Comparison of ENCODE assay signal across 10 cellular contexts in genomic region chr2:134021830-134022524, GRCh38.
DNase-seq lines count a peak whose midpoint lies in the region; ATAC-seq lines count a peak whose summit lies in the region.
"Had no signal": no experiment of that assay in that cellular context is flagged by ENCODE, and none has a peak within 500 bp of the region (broad histone marks: within the 10 kb centered on the region; RNA-seq: fewer than 3 reads in every experiment).

No MANE protein-coding gene starts in this region.

- peak; percentile 2 for DNase-seq in CD1c-positive myeloid dendritic cell (ENCODE audit: extremely low spot score)
- DNase-seq in SIG-M5 treated with dmso at 0.1 percent for 504 hours (lab: John Stamatoyannopoulos, UW; ENCODE audit: unreplicated experiment): no peak
- DNase-seq in stimulated activated CD4-positive, alpha-beta T cell treated with anti-CD3 and anti-CD28 coated beads, Interleukin-1b, Interleukin-23, amount 100 ng/mL, for 48 hours: no peak
- no peak for DNase-seq in NCI-H1694 treated with DMSO at 0.1 percent for 48 hours (lab: John Stamatoyannopoulos, UW)
- no peak for DNase-seq in NCI-H345 treated with DMSO at 0.1 percent for 48 hours (lab: John Stamatoyannopoulos, UW; ENCODE audit: unreplicated experiment)
- DNase-seq: NCI-H1092 treated with DMSO at 0.1 percent for 48 hours, SHP77 treated with DMSO at 0.1 percent for 48 hours had no signal

- ATAC-seq in GM19025 (IDR thresholded peaks at IDR 0.05; ENCODE audit: low read depth, unreplicated experiment) (peak; percentile 92), HG02642 (IDR thresholded peaks at IDR 0.05; ENCODE audit: poor library complexity, unreplicated experiment) (peak; percentile 96), HG03521 (IDR thresholded peaks at IDR 0.05; ENCODE audit: unreplicated experiment) (peak; percentile 78)
